In the genomic region with DNA sequence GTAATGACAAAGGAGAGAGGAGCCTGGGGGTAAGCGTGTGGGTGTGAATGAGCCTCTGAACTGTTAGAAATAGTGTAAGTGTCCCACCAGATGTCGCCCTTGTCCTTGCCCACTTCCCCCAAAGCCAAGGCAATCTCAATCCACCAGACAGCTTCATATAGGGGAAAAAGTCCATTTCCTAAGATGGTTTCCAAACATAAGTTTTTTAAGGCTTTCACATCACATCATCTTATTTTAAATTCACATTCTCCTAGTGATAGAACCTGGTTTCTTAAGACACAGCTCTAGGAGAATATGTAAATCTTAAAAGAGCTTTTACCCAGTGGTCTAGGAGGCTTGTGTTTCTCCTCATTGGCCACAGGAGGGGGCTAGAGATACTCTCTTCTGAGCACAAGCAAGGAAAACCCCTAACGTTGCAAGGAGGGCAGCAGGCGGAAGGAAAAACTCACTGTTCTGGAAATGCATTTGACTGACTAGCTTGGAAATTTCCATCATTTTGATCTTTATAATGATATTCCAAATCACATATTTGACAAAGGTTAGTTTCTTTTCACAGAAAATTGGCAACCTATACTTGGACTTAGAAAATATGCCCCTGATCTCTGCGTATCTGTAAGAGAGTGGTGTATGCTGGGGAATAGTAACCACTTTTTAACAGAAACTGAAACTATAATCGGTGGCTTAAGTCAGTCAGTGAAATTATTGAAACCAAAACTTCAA, we compare ENCODE assay signal across 1 cellular context.
TF ChIP-seq lines count a peak whose summit lies in the region.

No MANE protein-coding gene starts in this region.

TF ChIP-seq in HepG2, 621 proteins besides CTCF, POLR2A, EP300 and RAD21 (continued from another document):
- TF ChIP-seq, protein P1, sequence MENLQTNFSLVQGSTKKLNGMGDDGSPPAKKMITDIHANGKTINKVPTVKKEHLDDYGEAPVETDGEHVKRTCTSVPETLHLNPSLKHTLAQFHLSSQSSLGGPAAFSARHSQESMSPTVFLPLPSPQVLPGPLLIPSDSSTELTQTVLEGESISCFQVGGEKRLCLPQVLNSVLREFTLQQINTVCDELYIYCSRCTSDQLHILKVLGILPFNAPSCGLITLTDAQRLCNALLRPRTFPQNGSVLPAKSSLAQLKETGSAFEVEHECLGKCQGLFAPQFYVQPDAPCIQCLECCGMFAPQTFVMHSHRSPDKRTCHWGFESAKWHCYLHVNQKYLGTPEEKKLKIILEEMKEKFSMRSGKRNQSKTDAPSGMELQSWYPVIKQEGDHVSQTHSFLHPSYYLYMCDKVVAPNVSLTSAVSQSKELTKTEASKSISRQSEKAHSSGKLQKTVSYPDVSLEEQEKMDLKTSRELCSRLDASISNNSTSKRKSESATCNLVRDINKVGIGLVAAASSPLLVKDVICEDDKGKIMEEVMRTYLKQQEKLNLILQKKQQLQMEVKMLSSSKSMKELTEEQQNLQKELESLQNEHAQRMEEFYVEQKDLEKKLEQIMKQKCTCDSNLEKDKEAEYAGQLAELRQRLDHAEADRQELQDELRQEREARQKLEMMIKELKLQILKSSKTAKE (CRISPR knock-in tag; IDR thresholded peaks at IDR 0.05; ENCODE audit: borderline replicate concordance), result no peak
- TF ChIP-seq ZFP1 (CRISPR knock-in tag; IDR thresholded peaks at IDR 0.05) (no peak), SMYD3 (CRISPR knock-in tag; IDR thresholded peaks at IDR 0.05) (no peak), STAG1 (CRISPR knock-in tag; IDR thresholded peaks at IDR 0.05) (peak; percentile 76), ATF2 (CRISPR knock-in tag; IDR thresholded peaks at IDR 0.05) (no peak), NFIC (IDR thresholded peaks at IDR 0.05; ENCODE audit: low read length) (no peak), JUND (CRISPR knock-in tag; IDR thresholded peaks at IDR 0.05) (no peak), ZNF441 (CRISPR knock-in tag; IDR thresholded peaks at IDR 0.05; ENCODE audit: borderline replicate concordance) (no peak), HNRNPUL1 (IDR thresholded peaks at IDR 0.05; ENCODE audit: low read depth, low read length) (no peak), CBFB (CRISPR knock-in tag; IDR thresholded peaks at IDR 0.05) (no peak), ZNF264 (CRISPR knock-in tag; IDR thresholded peaks at IDR 0.05) (no peak), ZNF468 (CRISPR knock-in tag; IDR thresholded peaks at IDR 0.05) (no peak), TIGD3 (CRISPR knock-in tag; IDR thresholded peaks at IDR 0.05; ENCODE audit: borderline replicate concordance) (no peak), ZNF720 (CRISPR knock-in tag; IDR thresholded peaks at IDR 0.05) (no peak), THAP11 (CRISPR knock-in tag; IDR thresholded peaks at IDR 0.05) (peak; percentile 43; the same call in 1 of the 2 replicates), MAFF (IDR thresholded peaks at IDR 0.05; ENCODE audit: low read depth, low read length) (no peak), ETV5 (CRISPR knock-in tag; IDR thresholded peaks at IDR 0.05; ENCODE audit: borderline replicate concordance) (no peak), ZFX (CRISPR knock-in tag; IDR thresholded peaks at IDR 0.05; ENCODE audit: low read depth) (no peak)
- TF ChIP-seq, protein P2, sequence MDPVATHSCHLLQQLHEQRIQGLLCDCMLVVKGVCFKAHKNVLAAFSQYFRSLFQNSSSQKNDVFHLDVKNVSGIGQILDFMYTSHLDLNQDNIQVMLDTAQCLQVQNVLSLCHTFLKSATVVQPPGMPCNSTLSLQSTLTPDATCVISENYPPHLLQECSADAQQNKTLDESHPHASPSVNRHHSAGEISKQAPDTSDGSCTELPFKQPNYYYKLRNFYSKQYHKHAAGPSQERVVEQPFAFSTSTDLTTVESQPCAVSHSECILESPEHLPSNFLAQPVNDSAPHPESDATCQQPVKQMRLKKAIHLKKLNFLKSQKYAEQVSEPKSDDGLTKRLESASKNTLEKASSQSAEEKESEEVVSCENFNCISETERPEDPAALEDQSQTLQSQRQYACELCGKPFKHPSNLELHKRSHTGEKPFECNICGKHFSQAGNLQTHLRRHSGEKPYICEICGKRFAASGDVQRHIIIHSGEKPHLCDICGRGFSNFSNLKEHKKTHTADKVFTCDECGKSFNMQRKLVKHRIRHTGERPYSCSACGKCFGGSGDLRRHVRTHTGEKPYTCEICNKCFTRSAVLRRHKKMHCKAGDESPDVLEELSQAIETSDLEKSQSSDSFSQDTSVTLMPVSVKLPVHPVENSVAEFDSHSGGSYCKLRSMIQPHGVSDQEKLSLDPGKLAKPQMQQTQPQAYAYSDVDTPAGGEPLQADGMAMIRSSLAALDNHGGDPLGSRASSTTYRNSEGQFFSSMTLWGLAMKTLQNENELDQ (CRISPR knock-in tag; IDR thresholded peaks at IDR 0.05; ENCODE audit: borderline replicate concordance), result no peak
